ENCODE assay signal across 8 cellular contexts in the genomic region with DNA sequence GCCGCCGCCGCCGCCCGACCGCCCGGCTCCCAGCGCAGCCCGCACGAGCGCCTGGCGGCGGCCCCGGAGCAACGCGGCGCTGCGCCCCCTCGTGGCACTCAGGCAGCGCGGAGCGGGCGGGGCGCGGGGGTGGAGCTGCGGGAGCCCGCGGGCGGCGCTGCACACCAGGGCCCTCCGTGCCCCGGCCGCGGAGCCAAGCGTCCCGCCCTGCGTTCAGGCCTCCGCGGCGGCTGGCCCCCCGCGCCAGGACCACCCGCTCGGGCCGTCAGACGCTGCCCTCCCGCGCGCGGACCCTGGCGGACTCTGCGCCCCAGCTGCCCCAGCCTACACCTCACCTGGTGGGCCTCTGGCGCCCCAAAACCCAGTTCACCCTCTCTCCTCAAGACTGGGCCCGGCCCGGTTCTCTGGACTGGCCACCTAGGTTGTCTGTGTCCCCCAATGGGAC. TPM values are rescaled to one million over a fixed set of nuclear protein-coding genes. Genes with fewer than 3 reads are reported as not detected.
DNase-seq lines count a peak whose midpoint lies in the region; ATAC-seq, FAIRE-seq and TF ChIP-seq lines count a peak whose summit lies in the region.

Gene RASGEF1C (minus strand): TSS at position 75 of the 445 bp plus-strand sequence. CDS start 71,159 bp downstream, outside the sequence.

- peak; percentile 74 for DNase-seq in PC-3
- peak; percentile 24 for DNase-seq in activated gamma-delta T cell treated with anti-CD3 and anti-CD28 coated beads, Interleukin-2, amount 50 U/mL, for 16 hours (ENCODE audit: low read depth)
- DNase-seq in frontal cortex (ENCODE audit: low spot score in 2 of 2) = peak; percentile 88 to 91
- peak; percentile 90 for DNase-seq in osteocyte (ENCODE audit: extremely low spot score, unreplicated experiment)
- DNase-seq in MM.1S = no peak

- H3K36me3 ChIP-seq in PC-3 (ENCODE audit: low read depth, low read length) (no peaks in the 10 kb centered on the region), thymus (ENCODE audit: control insufficient read depth, insufficient read depth) (no peaks in the 10 kb centered on the region), MM.1S (replicated peaks; ENCODE audit: insufficient read depth, low read length) (no peaks in the 10 kb centered on the region)

- peaks cover 4% of the 10 kb centered on the region for H3K4me1 Mint-ChIP-seq in osteocyte (ENCODE audit: unreplicated experiment)

- peak within 1 kb of the TSS; percentile 63 for H3K4me3 Mint-ChIP-seq in osteocyte (ENCODE audit: unreplicated experiment)

- H3K27ac ChIP-seq in PC-3 (ENCODE audit: low read length) (no peak within 1 kb of the TSS), thymus (ENCODE audit: low read depth) (no peak within 1 kb of the TSS), MM.1S (ENCODE audit: low read length) (no peak within 1 kb of the TSS)

- no peaks in the 10 kb centered on the region for H3F3A ChIP-seq in PC-3 (ENCODE audit: low read length, unreplicated experiment)
- no peaks in the 10 kb centered on the region for H3F3A ChIP-seq in MM.1S (ENCODE audit: insufficient read depth, low read length)

- H3K4me1 ChIP-seq in PC-3 (ENCODE audit: insufficient read depth, low read length) = peaks cover 11% of the 10 kb centered on the region
- peaks cover 3% of the 10 kb centered on the region for H3K4me1 ChIP-seq in thymus (ENCODE audit: control insufficient read depth, insufficient read depth, low read length)
- H3K4me1 ChIP-seq in MM.1S (ENCODE audit: low read length) = no peaks in the 10 kb centered on the region

- H3K79me2 ChIP-seq in PC-3 (ENCODE audit: low read length) = no peaks in the 10 kb centered on the region
- H3K79me2 ChIP-seq in MM.1S (ENCODE audit: low read length) = no peaks in the 10 kb centered on the region

- 0 out of 2 replicates have a peak within 1 kb of the TSS, but pooled peaks have one; percentile 20 for H3K9ac ChIP-seq in PC-3 (ENCODE audit: low read length)
- H3K9ac ChIP-seq in MM.1S (ENCODE audit: low read length) = no peak within 1 kb of the TSS

- H3K9me2 ChIP-seq in PC-3 (replicated peaks; ENCODE audit: low read length) = no peaks in the 10 kb centered on the region
- H3K9me2 ChIP-seq in MM.1S (replicated peaks; ENCODE audit: insufficient read depth, low read length) = no peaks in the 10 kb centered on the region

- POLR2A ChIA-PET in PC-3 (lab: Charles Lee; ENCODE audit: unreplicated experiment) = no interaction called here

- H2AFZ ChIP-seq in PC-3 (ENCODE audit: low read length) (peak within 1 kb of the TSS; percentile 67), MM.1S (ENCODE audit: low read length) (no peak within 1 kb of the TSS)

- CTCF ChIA-PET in PC-3 (lab: Charles Lee) = interaction anchor here (0.6 kb wide), 1 partner anchor 80 kb away, joined by 3 read pairs; no protein-coding TSS in a partner anchor

- no peak within 1 kb of the TSS for H3K27ac Mint-ChIP-seq in osteocyte (ENCODE audit: unreplicated experiment)

- no peaks in the 10 kb centered on the region for H4K20me1 ChIP-seq in PC-3 (ENCODE audit: low read length)
- no peaks in the 10 kb centered on the region for H4K20me1 ChIP-seq in MM.1S (ENCODE audit: insufficient read depth, low read length)

- no peaks in the 10 kb centered on the region for H3K9me3 Mint-ChIP-seq in osteocyte (ENCODE audit: unreplicated experiment)

- peak; percentile 54 for TF ChIP-seq CTCF in GM12875 (IDR thresholded peaks at IDR 0.05; ENCODE audit: borderline replicate concordance, insufficient read depth, low read depth, low read length)
- TF ChIP-seq CTCF in PC-3 (conservative IDR thresholded peaks at IDR 0.05; ENCODE audit: low read depth, low read length) = no peak
- peak; percentile 53 for TF ChIP-seq CTCF in osteocyte (IDR thresholded peaks at IDR 0.05)
- no peak for TF ChIP-seq CTCF in MM.1S (IDR thresholded peaks at IDR 0.05; ENCODE audit: low read length)

- ATAC-seq in HG02885 (IDR thresholded peaks at IDR 0.05; ENCODE audit: poor library complexity, unreplicated experiment) = peak; percentile 62
- peak; percentile 79 for ATAC-seq in PC-3

- no TSS peak for BruUV-seq in PC-3 (replicated peaks; lab: Mats Ljungman, UMichigan)

- H3K9me3 ChIP-seq in PC-3 (ENCODE audit: low read length) (no peaks in the 10 kb centered on the region), thymus (ENCODE audit: control insufficient read depth) (no peaks in the 10 kb centered on the region), MM.1S (replicated peaks; ENCODE audit: insufficient read depth, low read length) (no peaks in the 10 kb centered on the region)

- intact Hi-C loops in PC-3 (cut with micrococcal nuclease) = loop anchor here (5.0 kb wide), 1 partner anchor 82 kb away; no protein-coding TSS in a partner anchor

- 7% methylated on average over 55 of the region's 55 CpGs for WGBS in thymus

- FAIRE-seq in frontal cortex (lab: Jason Lieb, UNC) = no peak

- no peak within 1 kb of the TSS for H3K4me3 ChIP-seq in GM12875 (ENCODE audit: low read depth, low read length)
- H3K4me3 ChIP-seq in PC-3 (ENCODE audit: low read length) = peak within 1 kb of the TSS; percentile 58
- H3K4me3 ChIP-seq in thymus (ENCODE audit: low read length) = peak within 1 kb of the TSS; percentile 55
- H3K4me3 ChIP-seq in MM.1S (ENCODE audit: low read length) = no peak within 1 kb of the TSS

- no peaks in the 10 kb centered on the region for H3K27me3 ChIP-seq in PC-3 (ENCODE audit: low read length)
- peaks cover 25% of the 10 kb centered on the region for H3K27me3 ChIP-seq in thymus (ENCODE audit: control insufficient read depth, insufficient read depth)
- H3K27me3 ChIP-seq in MM.1S (replicated peaks; ENCODE audit: insufficient read depth, low read length) = no peaks in the 10 kb centered on the region

- peaks cover 5% of the 10 kb centered on the region for H3K27me3 Mint-ChIP-seq in osteocyte (ENCODE audit: unreplicated experiment)

- no peaks in the 10 kb centered on the region for H3K36me3 Mint-ChIP-seq in osteocyte (ENCODE audit: unreplicated experiment)

- H3K4me2 ChIP-seq in PC-3 (ENCODE audit: low read length) = peak within 1 kb of the TSS; percentile 76
- no peak within 1 kb of the TSS for H3K4me2 ChIP-seq in MM.1S (ENCODE audit: low read depth, low read length)

RNA-seq across cellular contexts. Expression of gene RASGEF1C, which starts in this region (rescaled TPM):
- 0.29 TPM in 1 of 2 replicates, not detected in the other for total RNA-seq in PC-3 (2014; rRNA removed)
- 17.9 TPM for total RNA-seq in frontal cortex
- not detected in 2 replicates for total RNA-seq in osteocyte
- polyA plus RNA-seq in thymus = 0.11 TPM

Comparison
In these comparisons a context has a peak if more than half of its experiments do, and no peak if none do; other contexts are left out.
1. RNA of gene RASGEF1C (total RNA-seq): 17.9 TPM in frontal cortex (single experiment); 0.29 TPM in PC-3 and not detected in osteocyte; every median in the first group is over 10 times any median in the second.
2. Peak in DNase-seq, ATAC-seq, H3K4me3 ChIP-seq, H3K9ac ChIP-seq and H3K4me2 ChIP-seq in PC-3; RNA of the gene not detected or under 1 TPM.
3. Peak in DNase-seq in osteocyte; RNA of the gene not detected or under 1 TPM.
4. CTCF ChIP-seq: peak in GM12875 (single experiment) and osteocyte (single experiment); none in PC-3 (single experiment) and MM.1S (single experiment).